ENCODE assay signal across 8 cellular contexts in the genomic region with DNA sequence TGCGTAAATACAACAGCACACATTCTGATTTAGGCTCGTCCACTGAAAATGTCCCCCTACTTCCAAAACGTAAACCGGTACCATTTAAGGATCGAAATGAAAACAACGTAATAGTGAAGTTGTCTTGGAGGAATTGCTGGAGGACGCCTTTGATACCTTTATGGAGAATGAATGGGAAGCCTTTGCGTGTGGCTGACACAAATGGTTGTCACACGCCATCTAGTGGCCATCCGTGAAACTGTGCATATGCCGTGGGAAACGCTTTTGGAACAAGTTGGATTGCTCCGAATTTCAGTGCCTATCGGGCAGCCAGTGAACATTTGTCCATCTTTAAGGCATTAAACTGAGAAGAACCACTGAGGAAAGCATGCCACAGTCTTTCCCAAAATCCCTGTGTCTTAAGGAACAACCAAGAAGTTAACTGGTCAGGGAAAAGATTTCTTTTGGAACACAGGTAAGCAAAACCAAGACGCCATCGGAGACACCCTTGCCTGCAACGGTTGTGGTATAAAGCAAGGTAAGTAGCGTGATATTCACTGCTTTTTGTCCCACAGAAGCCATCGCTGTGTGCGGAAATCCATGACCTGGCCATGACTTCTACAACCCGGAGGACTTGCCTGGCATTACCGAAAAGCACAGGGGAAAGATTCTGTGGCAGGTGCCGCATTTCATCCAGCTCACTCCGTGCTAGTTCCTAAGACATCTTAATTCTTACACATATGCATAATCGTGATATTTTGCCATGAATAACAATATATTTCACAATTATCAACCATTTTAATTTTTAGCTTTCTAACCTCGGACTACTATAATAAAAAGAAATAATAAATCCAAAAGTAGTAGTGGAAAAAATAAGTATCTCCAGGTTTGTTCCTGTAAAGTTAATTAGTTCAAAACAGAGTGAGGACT.
DNase-seq lines count a peak whose midpoint lies in the region; ATAC-seq and TF ChIP-seq lines count a peak whose summit lies in the region.

No MANE protein-coding gene starts in this region.

- intact Hi-C loops in HCT116 (cut with micrococcal nuclease): loop anchor here (1.0 to 2.0 kb wide), 6 partner anchors 381 to 1025 kb away; no protein-coding TSS in a partner anchor
- intact Hi-C loops in right lobe of liver (cut with DNase I): loop anchor here in 1 of 2 donors (10.0 kb wide), 1 partner anchor 1027 kb away; no protein-coding TSS in a partner anchor

- H3K9me2 ChIP-seq in HCT116 (ENCODE audit: insufficient read depth): no peaks in the 10 kb centered on the region

- POLR2A ChIA-PET in HCT116 (lab: Charles Lee): no interaction called here

- RAD21 ChIA-PET in HCT116 (lab: Charles Lee; ENCODE audit: low non-redundant PET in 1 of 2, low total read pairs in 2 of 2, uncharacterized antibody in 2 of 2, unreplicated experiment in 2 of 2): interaction anchor here (0.9 to 1.9 kb wide), 2 partner anchors 745 kb away, joined by 5 to 6 read pairs; no protein-coding TSS in a partner anchor

- TF ChIP-seq POLR2A in HCT116 (IDR thresholded peaks at IDR 0.05; ENCODE audit: borderline replicate concordance, extremely low read depth, insufficient read depth, insufficient read length) (no peak), right lobe of liver (IDR thresholded peaks at IDR 0.05) (no peak)

- H3K36me3 ChIP-seq in HCT116 (ENCODE audit: control insufficient read depth in 1 of 2, insufficient read depth in 2 of 2, low read length in 2 of 2) (no peaks in the 10 kb centered on the region), right lobe of liver (no peaks in the 10 kb centered on the region)

- no TSS peak for BruUV-seq in HCT116 (replicated peaks; lab: Mats Ljungman, UMichigan)

- H3K27ac ChIP-seq in HCT116 (ENCODE audit: low read depth, low read length) (no peak overlapping the region), right lobe of liver (no peak overlapping the region)

- TF ChIP-seq CTCF in HCT116 (IDR thresholded peaks at IDR 0.05 in 2 of 3, conservative IDR thresholded peaks at IDR 0.05 in 1 of 3; ENCODE audit: borderline replicate concordance in 1 of 3, insufficient read depth in 1 of 3, low read depth in 2 of 3, low read length in 2 of 3) (peak; percentile 92 to 99 (median 98)), right lobe of liver (IDR thresholded peaks at IDR 0.05) (peak; percentile 86 to 96 (median 91))

- peak in 11 of 14 donors; percentile 12 to 69 (median 38) for DNase-seq in C1 segment of cervical spinal cord (lab: John Stamatoyannopoulos, UW)
- peak; percentile 81 for DNase-seq in HCT116 (ENCODE audit: low read depth, low spot score)
- DNase-seq in NCI-H510A (lab: John Stamatoyannopoulos, UW): peak; percentile 16
- DNase-seq in activated CD4-positive, alpha-beta T cell treated with anti-CD3 and anti-CD28 coated beads, Interleukin-2, amount 50 U/mL, for 1 hour: peak; percentile 65
- DNase-seq in ecto neural progenitor cell (ENCODE audit: low spot score): peak; percentile 85
- DNase-seq in right lobe of liver: peak; percentile 63 to 75 (median 67)
- peak; percentile 28 to 37 (median 32) for DNase-seq in stimulated activated CD4-positive, alpha-beta T cell treated with anti-CD3 and anti-CD28 coated beads, TNF-alpha, amount 100 ng/mL, for 4 hours (ENCODE audit: low read depth in 3 of 3)

- H3K27me3 ChIP-seq in HCT116 (ENCODE audit: insufficient read depth, low read length) (peaks cover 81% of the 10 kb centered on the region), right lobe of liver (peaks cover 0 to 29% of the 10 kb centered on the region in 2 donors)

- 18% methylated on average over 26 of the region's 26 CpGs for WGBS in right lobe of liver (ENCODE audit: insufficient coverage, low coverage, low lambda C conversion rate, missing lambda C conversion rate)

- H2AFZ ChIP-seq in HCT116 (ENCODE audit: low read depth, low read length, poor library complexity, severe bottlenecking): peak overlapping the region; percentile 12

- no peak overlapping the region for H3K4me3 ChIP-seq in HCT116 (replicated peaks in 1 of 2; ENCODE audit: low read depth in 1 of 2, low read length in 2 of 2)
- no peak overlapping the region for H3K4me3 ChIP-seq in right lobe of liver

- CTCF ChIA-PET in HCT116 (lab: Charles Lee): interaction anchor here (0.7 to 4.7 kb wide), 18 partner anchors 9 to 1025 kb away, joined by 3 to 34 read pairs (median 4); no protein-coding TSS in a partner anchor

- H3K79me2 ChIP-seq in HCT116 (ENCODE audit: insufficient read depth, low read length): no peaks in the 10 kb centered on the region

- TF ChIP-seq RAD21 in HCT116 (IDR thresholded peaks at IDR 0.05; ENCODE audit: low read depth): peak; percentile 98

- no peaks in the 10 kb centered on the region for H3K9me3 ChIP-seq in HCT116 (ENCODE audit: control insufficient read depth in 1 of 2, insufficient read depth in 1 of 2, low read depth in 1 of 2, low read length in 2 of 2)
- H3K9me3 ChIP-seq in right lobe of liver: no peaks in the 10 kb centered on the region

- H3K9ac ChIP-seq in HCT116 (ENCODE audit: low read length): no peak overlapping the region

- ATAC-seq in HCT116 (peak; percentile 88), right lobe of liver (peak; percentile 92 to 95 (median 93)), HG02678 (IDR thresholded peaks at IDR 0.05; ENCODE audit: unreplicated experiment) (no peak)

- H3K4me2 ChIP-seq in HCT116 (ENCODE audit: low read length): peak overlapping the region; percentile 5

- H4K20me1 ChIP-seq in HCT116 (ENCODE audit: insufficient read depth): no peaks in the 10 kb centered on the region

- no peaks in the 10 kb centered on the region for H3K4me1 ChIP-seq in HCT116 (ENCODE audit: control insufficient read depth in 1 of 2, insufficient read depth in 2 of 2, low read length in 2 of 2)
- no peaks in the 10 kb centered on the region for H3K4me1 ChIP-seq in right lobe of liver

TF ChIP-seq in HCT116, 20 proteins besides CTCF, POLR2A, EP300 and RAD21:
- TF ChIP-seq, protein P1, sequence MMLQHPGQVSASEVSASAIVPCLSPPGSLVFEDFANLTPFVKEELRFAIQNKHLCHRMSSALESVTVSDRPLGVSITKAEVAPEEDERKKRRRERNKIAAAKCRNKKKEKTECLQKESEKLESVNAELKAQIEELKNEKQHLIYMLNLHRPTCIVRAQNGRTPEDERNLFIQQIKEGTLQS (IDR thresholded peaks at IDR 0.05): no peak
- TF ChIP-seq FOSL1 (IDR thresholded peaks at IDR 0.05; ENCODE audit: low read depth): no peak
- no peak for TF ChIP-seq YY1 (IDR thresholded peaks at IDR 0.05; ENCODE audit: extremely low read depth, insufficient replicate concordance, low read depth, low read length)
- TF ChIP-seq EZH2phosphoT487 (IDR thresholded peaks at IDR 0.05; ENCODE audit: borderline replicate concordance): no peak
- no peak for TF ChIP-seq ZNF274 (IDR thresholded peaks at IDR 0.05; ENCODE audit: low read depth, low read length)
- TF ChIP-seq ELF1 (IDR thresholded peaks at IDR 0.05; ENCODE audit: borderline replicate concordance, low read depth): no peak
- TF ChIP-seq, protein P2, sequence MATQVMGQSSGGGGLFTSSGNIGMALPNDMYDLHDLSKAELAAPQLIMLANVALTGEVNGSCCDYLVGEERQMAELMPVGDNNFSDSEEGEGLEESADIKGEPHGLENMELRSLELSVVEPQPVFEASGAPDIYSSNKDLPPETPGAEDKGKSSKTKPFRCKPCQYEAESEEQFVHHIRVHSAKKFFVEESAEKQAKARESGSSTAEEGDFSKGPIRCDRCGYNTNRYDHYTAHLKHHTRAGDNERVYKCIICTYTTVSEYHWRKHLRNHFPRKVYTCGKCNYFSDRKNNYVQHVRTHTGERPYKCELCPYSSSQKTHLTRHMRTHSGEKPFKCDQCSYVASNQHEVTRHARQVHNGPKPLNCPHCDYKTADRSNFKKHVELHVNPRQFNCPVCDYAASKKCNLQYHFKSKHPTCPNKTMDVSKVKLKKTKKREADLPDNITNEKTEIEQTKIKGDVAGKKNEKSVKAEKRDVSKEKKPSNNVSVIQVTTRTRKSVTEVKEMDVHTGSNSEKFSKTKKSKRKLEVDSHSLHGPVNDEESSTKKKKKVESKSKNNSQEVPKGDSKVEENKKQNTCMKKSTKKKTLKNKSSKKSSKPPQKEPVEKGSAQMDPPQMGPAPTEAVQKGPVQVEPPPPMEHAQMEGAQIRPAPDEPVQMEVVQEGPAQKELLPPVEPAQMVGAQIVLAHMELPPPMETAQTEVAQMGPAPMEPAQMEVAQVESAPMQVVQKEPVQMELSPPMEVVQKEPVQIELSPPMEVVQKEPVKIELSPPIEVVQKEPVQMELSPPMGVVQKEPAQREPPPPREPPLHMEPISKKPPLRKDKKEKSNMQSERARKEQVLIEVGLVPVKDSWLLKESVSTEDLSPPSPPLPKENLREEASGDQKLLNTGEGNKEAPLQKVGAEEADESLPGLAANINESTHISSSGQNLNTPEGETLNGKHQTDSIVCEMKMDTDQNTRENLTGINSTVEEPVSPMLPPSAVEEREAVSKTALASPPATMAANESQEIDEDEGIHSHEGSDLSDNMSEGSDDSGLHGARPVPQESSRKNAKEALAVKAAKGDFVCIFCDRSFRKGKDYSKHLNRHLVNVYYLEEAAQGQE (IDR thresholded peaks at IDR 0.05; ENCODE audit: low read depth): no peak
- TF ChIP-seq CBX3 (IDR thresholded peaks at IDR 0.05; ENCODE audit: low read depth): no peak
- TF ChIP-seq SRF (IDR thresholded peaks at IDR 0.05; ENCODE audit: low read depth): no peak
- no peak for TF ChIP-seq JUND (IDR thresholded peaks at IDR 0.05)
- no peak for TF ChIP-seq EGR1 (IDR thresholded peaks at IDR 0.05; ENCODE audit: low read depth)
- TF ChIP-seq, protein P3, sequence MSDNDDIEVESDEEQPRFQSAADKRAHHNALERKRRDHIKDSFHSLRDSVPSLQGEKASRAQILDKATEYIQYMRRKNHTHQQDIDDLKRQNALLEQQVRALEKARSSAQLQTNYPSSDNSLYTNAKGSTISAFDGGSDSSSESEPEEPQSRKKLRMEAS (IDR thresholded peaks at IDR 0.05): no peak
- TF ChIP-seq TCF7L2 (IDR thresholded peaks at IDR 0.05; ENCODE audit: borderline replicate concordance, extremely low read depth, insufficient read depth, insufficient read length): no peak
- TF ChIP-seq SP1 (IDR thresholded peaks at IDR 0.05; ENCODE audit: low read depth): no peak

Comparison
In these comparisons a context has a peak if more than half of its experiments do, and no peak if none do; other contexts are left out.
1. DNase-seq: peak in every context shown above with its lines; median percentile 85 in ecto neural progenitor cell; 81 in HCT116; 67 in right lobe of liver; 65 in activated CD4-positive, alpha-beta T cell treated with anti-CD3 and anti-CD28 coated beads, Interleukin-2, amount 50 U/mL, for 1 hour; 38 in C1 segment of cervical spinal cord; 32 in stimulated activated CD4-positive, alpha-beta T cell treated with anti-CD3 and anti-CD28 coated beads, TNF-alpha, amount 100 ng/mL, for 4 hours; 16 in NCI-H510A.